13 cellular contexts compared by ENCODE assay signal in the genomic region with DNA sequence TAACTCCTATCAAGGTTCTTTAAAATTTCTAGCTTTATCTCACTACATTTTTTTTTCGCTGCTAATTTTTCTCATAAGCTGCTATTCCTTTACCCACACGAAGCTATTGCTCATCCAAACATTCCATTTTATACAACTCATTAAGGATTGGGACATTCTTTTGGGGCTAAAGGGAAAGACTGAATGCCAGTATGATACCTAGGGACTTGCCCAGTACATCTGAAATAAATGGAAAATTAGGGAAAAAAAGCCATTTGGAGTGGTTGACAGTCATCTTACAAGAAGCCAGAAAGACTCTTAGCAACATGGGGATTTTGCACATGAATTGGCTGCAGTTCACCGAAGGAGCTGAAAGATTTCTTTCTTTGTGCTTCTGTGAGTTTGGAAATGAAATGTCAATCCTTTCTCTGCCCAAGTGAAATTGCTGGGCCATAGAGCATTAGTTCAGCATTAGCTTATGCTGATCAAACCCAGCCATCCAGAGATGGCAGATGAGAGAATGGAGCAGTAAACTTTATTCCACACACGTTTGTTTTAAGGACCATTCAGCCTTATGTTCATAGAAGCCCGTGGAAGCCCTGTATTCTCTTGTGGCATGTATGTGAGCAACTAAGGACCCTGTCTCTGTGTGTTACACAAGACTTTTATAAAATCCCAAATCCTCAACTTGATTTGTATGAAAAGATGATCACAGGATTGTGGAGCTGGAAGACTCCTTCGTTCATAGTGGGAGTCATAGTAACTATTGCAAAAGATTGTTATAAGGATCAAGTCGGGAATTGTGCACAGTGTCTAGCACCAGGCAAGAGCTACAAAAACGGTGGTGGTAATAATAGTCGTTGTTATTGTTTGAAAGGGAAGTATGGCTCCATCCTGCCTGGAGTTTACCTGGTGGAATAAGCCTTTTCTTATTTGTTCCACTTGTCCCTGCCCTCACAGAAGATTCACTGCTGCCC. TPM values are rescaled to one million over a fixed set of nuclear protein-coding genes. Genes with fewer than 3 reads are reported as not detected.
DNase-seq lines count a peak whose midpoint lies in the region; ATAC-seq lines count a peak whose summit lies in the region.
"Had no signal": no experiment of that assay in that cellular context is flagged by ENCODE, and none has a peak within 500 bp of the region (broad histone marks: within the 10 kb centered on the region; RNA-seq: fewer than 3 reads in every experiment).

No MANE protein-coding gene starts in this region.

- H3K18ac ChIP-seq in mesendoderm (ENCODE audit: low read length) = no peak overlapping the region

- no peak overlapping the region for H2BK120ac ChIP-seq in mesendoderm (ENCODE audit: low read depth, low read length)

- no peak overlapping the region for H4K5ac ChIP-seq in mesendoderm (ENCODE audit: low read length)

- H3K27ac ChIP-seq in layer of hippocampus (ENCODE audit: low read depth, low read length) (peak overlapping the region; percentile 3), mesendoderm (ENCODE audit: low read depth, low read length) (no peak overlapping the region)
- H3K27ac ChIP-seq: cardiac muscle cell had no signal

- no peak overlapping the region for H3K56ac ChIP-seq in mesendoderm (ENCODE audit: low read length)

- H2BK5ac ChIP-seq in mesendoderm (ENCODE audit: low read length) = no peak overlapping the region

- H3K4me1 ChIP-seq in mesendoderm (ENCODE audit: control insufficient read depth, low read depth, low read length) = no peaks in the 10 kb centered on the region

- no peaks in the 10 kb centered on the region for H3K79me2 ChIP-seq in mesendoderm (ENCODE audit: control insufficient read depth, insufficient read depth, low read length)

- no peak overlapping the region for H3K23ac ChIP-seq in mesendoderm (ENCODE audit: low read length)

- no peak overlapping the region for H3K4me2 ChIP-seq in mesendoderm (ENCODE audit: low read length)

- DNase-seq in A172 (ENCODE audit: low spot score) (peak; percentile 85), HS-27A (ENCODE audit: low read depth) (peak; percentile 58), cerebellar cortex (ENCODE audit: low spot score) (peak; percentile 19), mesendoderm (no peak)
- no peak for DNase-seq in effector CD4-positive, alpha-beta T cell
- no peak for DNase-seq in activated CD8-positive, alpha-beta memory T cell treated with anti-CD3 and anti-CD28 coated beads, Interleukin-2, amount 50 U/mL, for 48 hours
- DNase-seq: naive B cell; NCI-H1105 treated with DMSO at 0.1 percent for 48 hours; stimulated activated naive CD8-positive, alpha-beta T cell treated with anti-CD3 and anti-CD28 coated beads, Interleukin-15, amount 100 ng/mL, for 72 hours; T-helper 2 cell had no signal

- no peak for ATAC-seq in GM21737 (IDR thresholded peaks at IDR 0.05; ENCODE audit: unreplicated experiment)
- ATAC-seq: stimulated activated naive CD8-positive, alpha-beta T cell treated with anti-CD3 and anti-CD28 coated beads, Interleukin-15, amount 100 ng/mL, for 72 hours had no signal

- H3K27me3 ChIP-seq in layer of hippocampus (ENCODE audit: control insufficient read depth, insufficient read depth, low read length) = no peaks in the 10 kb centered on the region
- no peaks in the 10 kb centered on the region for H3K27me3 ChIP-seq in mesendoderm (ENCODE audit: insufficient read depth, low read length, poor library complexity)
- H3K27me3 ChIP-seq: cardiac muscle cell had no signal

- no peak overlapping the region for H3K4ac ChIP-seq in mesendoderm (ENCODE audit: low read depth, low read length)

- H2BK15ac ChIP-seq in mesendoderm (replicated peaks; ENCODE audit: low read depth) = no peak overlapping the region

- H3K9ac ChIP-seq in mesendoderm (ENCODE audit: low read length) = no peak overlapping the region

- no peaks in the 10 kb centered on the region for H3K79me1 ChIP-seq in mesendoderm (ENCODE audit: low read length)

- H3K4me3 ChIP-seq in mesendoderm (ENCODE audit: low read length) = no peak overlapping the region
- H3K4me3 ChIP-seq: cardiac muscle cell had no signal

- H3K36me3 ChIP-seq in mesendoderm (ENCODE audit: control insufficient read depth, insufficient read depth, low read length) = no peaks in the 10 kb centered on the region
- H3K36me3 ChIP-seq: cardiac muscle cell had no signal

- no peak overlapping the region for H4K8ac ChIP-seq in mesendoderm (ENCODE audit: low read depth, low read length)

- H2AK5ac ChIP-seq in mesendoderm (ENCODE audit: low read length) = no peak overlapping the region

- WGBS in mesendoderm (ENCODE audit: extremely low coverage, insufficient coverage, low lambda C conversion rate) = no CpG with 5 or more reads among the region's 9 CpGs

RNA-seq across cellular contexts. Expression of a gene that starts 43.1 kb away (rescaled TPM):
- total RNA-seq in A172 (2014; rRNA removed; shearing (Covaris generic)) = 8.6 and 10.9 TPM in 2 replicates
- polyA plus RNA-seq in mesendoderm (2013, experiment 1 of 2) = 1.6 TPM
- polyA plus RNA-seq in mesendoderm (2013, experiment 2 of 2) = 1.5 TPM

Comparison
In these comparisons a context has a peak if more than half of its experiments do, and no peak if none do; other contexts are left out.
1. DNase-seq: peak in A172 (single experiment), HS-27A (single experiment) and cerebellar cortex (single experiment); none in effector CD4-positive, alpha-beta T cell (single experiment), activated CD8-positive, alpha-beta memory T cell treated with anti-CD3 and anti-CD28 coated beads, Interleukin-2, amount 50 U/mL, for 48 hours (single experiment) and mesendoderm (single experiment).